ENCODE assay signal across 8 cellular contexts in the genomic region with DNA sequence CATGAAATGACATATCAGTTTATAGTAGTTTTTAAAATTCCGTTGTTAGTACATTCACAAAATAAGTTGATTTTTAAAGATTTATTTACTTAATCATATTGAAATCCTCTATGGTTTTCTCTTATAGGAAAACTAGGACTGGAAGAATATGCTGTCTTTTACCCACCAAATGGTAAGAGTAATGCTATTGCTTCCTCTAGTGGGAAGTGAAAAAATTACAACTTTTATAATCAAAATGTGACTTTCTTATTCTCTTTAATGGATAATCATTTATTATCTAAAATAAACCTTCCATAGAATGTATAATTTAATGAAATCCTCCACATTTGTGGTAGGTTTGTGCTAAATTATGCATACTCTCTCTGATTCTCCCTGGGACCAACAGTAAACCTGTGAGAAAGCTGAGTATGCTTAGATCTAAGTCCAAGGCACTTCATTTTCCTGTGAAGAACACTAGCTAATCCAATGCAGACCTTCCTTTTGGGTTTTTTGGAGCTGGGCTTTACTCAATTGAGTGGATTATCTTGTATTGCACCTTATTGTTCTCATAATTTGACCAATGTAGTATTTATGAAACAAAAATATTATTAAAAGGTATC.
DNase-seq lines count a peak whose midpoint lies in the region; ATAC-seq and TF ChIP-seq lines count a peak whose summit lies in the region.

No MANE protein-coding gene starts in this region.

- TF ChIP-seq CTCF in natural killer cell (IDR thresholded peaks at IDR 0.05) (peak; percentile 60), Panc1 (IDR thresholded peaks at IDR 0.05) (peak; percentile 54; the same call in 1 of the 2 replicates), foreskin fibroblast (IDR thresholded peaks at IDR 0.05; ENCODE audit: low read depth, low read length) (peak; percentile 49), uterus (IDR thresholded peaks at IDR 0.05) (peak; percentile 33 to 63 (median 46))

- H3K9me3 ChIP-seq in Panc1 (ENCODE audit: control insufficient read depth, insufficient read depth, low read depth, low read length), result no peaks in the 10 kb centered on the region
- H3K9me3 ChIP-seq in uterus, result no peaks in the 10 kb centered on the region

- intact Hi-C loops in natural killer cell (cut with micrococcal nuclease), result loop anchor here (1.0 to 10.0 kb wide), 4 partner anchors 138 to 395 kb away; a partner anchor contains a TSS
- intact Hi-C loops in Panc1 (cut with micrococcal nuclease; ENCODE audit: unreplicated experiment), result no loop called here
- intact Hi-C loops in uterus (cut with DNase I; ENCODE audit: low total_unique reads), result loop anchor here (10.0 kb wide), 1 partner anchor 265 kb away; no protein-coding TSS in a partner anchor

- H3K27me3 ChIP-seq in Panc1 (ENCODE audit: control insufficient read depth, insufficient read depth, low read length) (no peaks in the 10 kb centered on the region), uterus (no peaks in the 10 kb centered on the region)

- POLR2A ChIA-PET in Panc1 (lab: Charles Lee), result no interaction called here
- POLR2A ChIA-PET in activated CD4-positive, alpha-beta memory T cell treated with anti-CD3 and anti-CD28 coated beads, Interleukin-2, amount 10 ng/mL, durations not matched to agents 7 days and 5 days (lab: Charles Lee), result no interaction called here

- H3K36me3 ChIP-seq in Panc1 (ENCODE audit: control insufficient read depth, insufficient read depth, low read length) (no peaks in the 10 kb centered on the region), uterus (no peaks in the 10 kb centered on the region)

- H3K36me3 Mint-ChIP-seq in natural killer cell, result no peaks in the 10 kb centered on the region
- peaks cover 4% of the 10 kb centered on the region for H3K36me3 Mint-ChIP-seq in natural killer cell treated with Interleukin-12 subunit alpha and Interleukin-12 subunit beta and Interleukin-15 and Interleukin-18, amount 100 ng/mL, for 72 hours
- H3K36me3 Mint-ChIP-seq in immature natural killer cell, result peaks cover 0 to 8% (median 7%) of the 10 kb centered on the region in 3 donors
- H3K36me3 Mint-ChIP-seq in activated CD4-positive, alpha-beta memory T cell treated with anti-CD3 and anti-CD28 coated beads, Interleukin-2, amount 10 ng/mL, durations not matched to agents 7 days and 5 days (ENCODE audit: low read depth), result no peaks in the 10 kb centered on the region

- no peak overlapping the region for H3K4me3 ChIP-seq in Panc1 (ENCODE audit: low read depth in 2 of 2, low read length in 2 of 2)
- H3K4me3 ChIP-seq in foreskin fibroblast (ENCODE audit: low read depth in 1 of 2, low read length in 2 of 2), result no peak overlapping the region
- no peak overlapping the region for H3K4me3 ChIP-seq in uterus

- ATAC-seq in natural killer cell (no peak), Panc1 (no peak)
- ATAC-seq in natural killer cell treated with Interleukin-12 subunit alpha and Interleukin-12 subunit beta and Interleukin-15 and Interleukin-18, amount 100 ng/mL, for 72 hours, result no peak

- no TSS peak for BruUV-seq in Panc1 (replicated peaks; lab: Mats Ljungman, UMichigan)

- in situ Hi-C loops in Panc1 (cut with HindIII; ENCODE audit: low pct_unique_long_range_greater_than_20kb, low sequenced_read_pairs), result no loop called here

- H3K27ac ChIP-seq in Panc1 (ENCODE audit: low read length) (no peak overlapping the region), uterus (no peak overlapping the region)

- H3K4me3 Mint-ChIP-seq in natural killer cell, result no peak overlapping the region
- H3K4me3 Mint-ChIP-seq in natural killer cell treated with Interleukin-12 subunit alpha and Interleukin-12 subunit beta and Interleukin-15 and Interleukin-18, amount 100 ng/mL, for 72 hours, result no peak overlapping the region
- no peak overlapping the region for H3K4me3 Mint-ChIP-seq in immature natural killer cell
- no peak overlapping the region for H3K4me3 Mint-ChIP-seq in activated CD4-positive, alpha-beta memory T cell treated with anti-CD3 and anti-CD28 coated beads, Interleukin-2, amount 10 ng/mL, durations not matched to agents 7 days and 5 days

- H3K27ac Mint-ChIP-seq in natural killer cell, result no peak overlapping the region
- H3K27ac Mint-ChIP-seq in natural killer cell treated with Interleukin-12 subunit alpha and Interleukin-12 subunit beta and Interleukin-15 and Interleukin-18, amount 100 ng/mL, for 72 hours, result no peak overlapping the region
- no peak overlapping the region for H3K27ac Mint-ChIP-seq in immature natural killer cell
- no peak overlapping the region for H3K27ac Mint-ChIP-seq in activated CD4-positive, alpha-beta memory T cell treated with anti-CD3 and anti-CD28 coated beads, Interleukin-2, amount 10 ng/mL, durations not matched to agents 7 days and 5 days

- H3K4me1 Mint-ChIP-seq in natural killer cell (peaks cover 23 to 30% of the 10 kb centered on the region in 2 donors), immature natural killer cell (peaks cover 22 to 27% of the 10 kb centered on the region in 2 donors)
- H3K4me1 Mint-ChIP-seq in natural killer cell treated with Interleukin-12 subunit alpha and Interleukin-12 subunit beta and Interleukin-15 and Interleukin-18, amount 100 ng/mL, for 72 hours (ENCODE audit: low read depth in 2 of 2), result peaks cover 19 to 22% of the 10 kb centered on the region in 2 donors
- peaks cover 7% of the 10 kb centered on the region for H3K4me1 Mint-ChIP-seq in activated CD4-positive, alpha-beta memory T cell treated with anti-CD3 and anti-CD28 coated beads, Interleukin-2, amount 10 ng/mL, durations not matched to agents 7 days and 5 days

- CTCF ChIA-PET in Panc1 (lab: Charles Lee), result interaction anchor here (0.6 kb wide), 1 partner anchor 15 kb away, joined by 6 read pairs; no protein-coding TSS in a partner anchor
- CTCF ChIA-PET in activated CD4-positive, alpha-beta memory T cell treated with anti-CD3 and anti-CD28 coated beads, Interleukin-2, amount 10 ng/mL, durations not matched to agents 7 days and 5 days (lab: Charles Lee), result interaction anchor here (1.0 to 1.3 kb wide), 2 partner anchors 9 to 138 kb away, joined by 3 read pairs; no protein-coding TSS in a partner anchor

- DNase-seq in natural killer cell, result no peak
- DNase-seq in natural killer cell treated with Interleukin-12 subunit alpha and Interleukin-12 subunit beta and Interleukin-15 and Interleukin-18, amount 100 ng/mL, for 72 hours (ENCODE audit: low spot score), result no peak
- DNase-seq in Panc1 (ENCODE audit: low read depth, low spot score), result peak; percentile 8
- DNase-seq in foreskin fibroblast, result peak; percentile 18 to 57
- DNase-seq in uterus, result no peak
- DNase-seq in immature natural killer cell, result no peak
- no peak for DNase-seq in activated CD4-positive, alpha-beta memory T cell treated with anti-CD3 and anti-CD28 coated beads, Interleukin-2, amount 10 ng/mL, durations not matched to agents 7 days and 5 days
- no peak for DNase-seq in NCI-H1048 (lab: John Stamatoyannopoulos, UW)

- TF ChIP-seq POLR2A in uterus (IDR thresholded peaks at IDR 0.05), result no peak

- H3K9me3 Mint-ChIP-seq in natural killer cell, result no peaks in the 10 kb centered on the region
- H3K9me3 Mint-ChIP-seq in natural killer cell treated with Interleukin-12 subunit alpha and Interleukin-12 subunit beta and Interleukin-15 and Interleukin-18, amount 100 ng/mL, for 72 hours, result no peaks in the 10 kb centered on the region
- no peaks in the 10 kb centered on the region for H3K9me3 Mint-ChIP-seq in immature natural killer cell
- H3K9me3 Mint-ChIP-seq in activated CD4-positive, alpha-beta memory T cell treated with anti-CD3 and anti-CD28 coated beads, Interleukin-2, amount 10 ng/mL, durations not matched to agents 7 days and 5 days, result no peaks in the 10 kb centered on the region

- H3K27me3 Mint-ChIP-seq in natural killer cell (ENCODE audit: low read depth in 2 of 2), result no peaks in the 10 kb centered on the region
- no peaks in the 10 kb centered on the region for H3K27me3 Mint-ChIP-seq in natural killer cell treated with Interleukin-12 subunit alpha and Interleukin-12 subunit beta and Interleukin-15 and Interleukin-18, amount 100 ng/mL, for 72 hours
- peaks cover 4 to 5% (median 5%) of the 10 kb centered on the region in 3 donors for H3K27me3 Mint-ChIP-seq in immature natural killer cell (ENCODE audit: low read depth in 3 of 3)
- no peaks in the 10 kb centered on the region for H3K27me3 Mint-ChIP-seq in activated CD4-positive, alpha-beta memory T cell treated with anti-CD3 and anti-CD28 coated beads, Interleukin-2, amount 10 ng/mL, durations not matched to agents 7 days and 5 days

- H3K4me1 ChIP-seq in Panc1 (ENCODE audit: control insufficient read depth, insufficient read depth, low read length) (no peaks in the 10 kb centered on the region), uterus (no peaks in the 10 kb centered on the region)

Comparison
In these comparisons a context has a peak if more than half of its experiments do, and no peak if none do; other contexts are left out.
1. DNase-seq: peak in Panc1 (single experiment) and foreskin fibroblast (2 of 2); none in natural killer cell (single experiment), natural killer cell treated with Interleukin-12 subunit alpha and Interleukin-12 subunit beta and Interleukin-15 and Interleukin-18, amount 100 ng/mL, for 72 hours (single experiment), uterus (0 of 2), immature natural killer cell (0 of 3), activated CD4-positive, alpha-beta memory T cell treated with anti-CD3 and anti-CD28 coated beads, Interleukin-2, amount 10 ng/mL, durations not matched to agents 7 days and 5 days (single experiment) and NCI-H1048 (single experiment).
2. Peak in every context shown above with its lines, with median percentiles within 50 percentile points of each other: CTCF ChIP-seq.